8 cellular contexts compared by ENCODE assay signal in the genomic region with DNA sequence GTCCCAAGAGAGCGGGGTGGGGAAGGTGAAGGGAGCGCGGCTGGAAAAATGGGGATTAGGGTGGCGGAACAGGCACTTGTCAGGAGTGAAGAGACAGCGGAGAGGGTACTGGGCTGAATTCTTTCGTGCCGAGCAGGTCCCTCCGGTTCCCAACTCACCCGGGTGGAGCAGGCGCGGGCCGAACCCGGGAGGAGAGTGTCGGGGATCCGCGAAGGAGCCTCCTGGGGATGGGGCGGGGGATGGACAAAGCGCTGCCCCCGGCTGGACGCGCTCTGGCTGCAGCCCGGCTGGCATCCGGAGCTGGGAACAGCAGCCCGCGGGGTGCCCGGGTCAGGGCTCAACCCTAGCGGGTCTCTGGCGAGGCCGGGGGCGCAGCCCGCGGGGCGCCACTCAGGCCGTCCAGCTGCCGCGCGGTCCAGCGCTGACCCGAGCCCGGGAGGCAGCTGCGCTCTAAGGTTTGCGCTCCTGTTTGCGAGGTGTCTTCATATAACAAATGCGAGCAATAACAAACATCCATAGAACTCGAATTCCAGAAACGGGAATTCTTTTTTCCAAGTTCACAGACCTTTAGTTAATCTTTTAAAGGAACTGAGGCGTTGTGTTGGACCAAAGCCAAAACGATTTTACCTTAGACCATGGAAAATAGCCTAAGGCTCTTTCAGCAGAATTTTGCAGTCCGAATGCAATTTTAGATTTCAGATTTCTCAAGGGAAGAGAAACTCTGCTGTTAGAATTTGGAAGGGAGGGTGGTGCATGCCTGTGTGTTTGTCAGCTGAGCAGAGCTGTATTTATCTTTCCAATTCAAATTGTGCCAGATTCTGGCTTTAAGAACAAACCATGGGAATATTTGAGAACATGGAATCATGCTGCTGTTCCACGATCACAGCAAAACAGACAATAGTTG. TPM values are rescaled to one million over a fixed set of nuclear protein-coding genes. Genes with fewer than 3 reads are reported as not detected.
DNase-seq lines count a peak whose midpoint lies in the region; ATAC-seq, FAIRE-seq and TF ChIP-seq lines count a peak whose summit lies in the region.
"Had no signal": no experiment of that assay in that cellular context is flagged by ENCODE, and none has a peak within 500 bp of the region (broad histone marks: within the 10 kb centered on the region; RNA-seq: fewer than 3 reads in every experiment).

No MANE protein-coding gene starts in this region.

- no peaks in the 10 kb centered on the region for H3K36me3 Mint-ChIP-seq in mesothelial cell of epicardium

- no peak for FAIRE-seq in small intestine (lab: Jason Lieb, UNC)

- peak overlapping the region; percentile 24 for H3K4me3 ChIP-seq in SJCRH30
- peak overlapping the region; percentile 39 to 58 (median 54) for H3K4me3 ChIP-seq in tibial nerve
- peak overlapping the region in 1 of 2 donors; percentile 5 for H3K4me3 ChIP-seq in small intestine (ENCODE audit: low read depth in 1 of 2, low read length in 2 of 2)

- no peaks in the 10 kb centered on the region for H3K27me3 ChIP-seq in SJCRH30
- peaks cover 0 to 33% of the 10 kb centered on the region in 2 donors for H3K27me3 ChIP-seq in tibial nerve
- H3K27me3 ChIP-seq in small intestine (ENCODE audit: control insufficient read depth in 2 of 2, insufficient read depth in 2 of 2, low read length in 2 of 2), result peaks cover 4 to 11% of the 10 kb centered on the region in 2 donors

- peaks cover 5% of the 10 kb centered on the region for H3K4me1 Mint-ChIP-seq in mesothelial cell of epicardium

- TF ChIP-seq POLR2A in tibial nerve (IDR thresholded peaks at IDR 0.05), result no peak

- DNase-seq in SJCRH30 (peak; percentile 1 to 13), mesothelial cell of epicardium (ENCODE audit: low spot score in 2 of 2, unreplicated experiment in 2 of 2) (peak in 1 of 2 experiments; percentile 43), tibial nerve (ENCODE audit: low spot score in 2 of 2) (no peak), epidermal melanocyte (ENCODE audit: insufficient read length, low spot score) (no peak), H4 (ENCODE audit: low spot score) (no peak), small intestine (no peak)

- H3K4me1 ChIP-seq in SJCRH30 (no peaks in the 10 kb centered on the region), tibial nerve (peaks cover 0 to 24% (median 1%) of the 10 kb centered on the region in 4 donors), small intestine (ENCODE audit: control insufficient read depth in 2 of 2, insufficient read depth in 1 of 2, low read depth in 1 of 2, low read length in 1 of 2) (no peaks in the 10 kb centered on the region)

- no peaks in the 10 kb centered on the region for H3K9me3 Mint-ChIP-seq in mesothelial cell of epicardium

- peak; percentile 11 for ATAC-seq in esophagus mucosa

- TF ChIP-seq CTCF in mesothelial cell of epicardium (IDR thresholded peaks at IDR 0.05; ENCODE audit: unreplicated experiment) (no peak), tibial nerve (IDR thresholded peaks at IDR 0.05) (no peak)

- no peak overlapping the region for H3K27ac Mint-ChIP-seq in mesothelial cell of epicardium

- H3K36me3 ChIP-seq in SJCRH30 (no peaks in the 10 kb centered on the region), tibial nerve (no peaks in the 10 kb centered on the region), small intestine (ENCODE audit: control insufficient read depth in 2 of 2, insufficient read depth in 2 of 2, low read length in 2 of 2) (no peaks in the 10 kb centered on the region)

- 1 to 2% methylated on average over 44 to 49 of the region's 50 CpGs for WGBS in tibial nerve, 2 donors
- WGBS in small intestine, 3 donors, result 4 to 9% (median 6%) methylated on average over 42 to 50 of the region's 50 CpGs

- H3K27ac ChIP-seq in SJCRH30, result no peak overlapping the region
- H3K27ac ChIP-seq in tibial nerve, result peak overlapping the region in 3 of 4 donors; percentile 11 to 55 (median 45)
- H3K27ac ChIP-seq in small intestine (ENCODE audit: low read depth in 1 of 2, low read length in 1 of 2), result no peak overlapping the region

- peak overlapping the region; percentile 64 for H3K4me3 Mint-ChIP-seq in mesothelial cell of epicardium

- H3K9me3 ChIP-seq in SJCRH30 (replicated peaks) (no peaks in the 10 kb centered on the region), tibial nerve (no peaks in the 10 kb centered on the region), small intestine (ENCODE audit: control insufficient read depth, low read depth) (no peaks in the 10 kb centered on the region)

- peaks cover 83% of the 10 kb centered on the region for H3K27me3 Mint-ChIP-seq in mesothelial cell of epicardium (ENCODE audit: low read depth)

- no peak for TF ChIP-seq EP300 in tibial nerve (IDR thresholded peaks at IDR 0.05)

RNA-seq across cellular contexts. Expression of a gene that starts 0.7 kb away (rescaled TPM):
- total RNA-seq in SJCRH30 (2014; rRNA removed; shearing (Covaris generic)), result not detected in 2 replicates
- not detected for total RNA-seq in esophagus mucosa
- total RNA-seq in mesothelial cell of epicardium, result not detected in 3 replicates
- 1 to 10 TPM in 1 of 4 donors, under 1 TPM in 3; 0.21 to 1.1 (median 0.65) TPM for total RNA-seq in tibial nerve
- total RNA-seq in H4 (2014; rRNA removed; shearing (Covaris generic)), result not detected in 2 replicates
- polyA plus RNA-seq in small intestine, result under 1 TPM in 1 of 3 donors, not detected in 2; 0.19 TPM
- total RNA-seq: dermis microvascular lymphatic vessel endothelial cell had no signal

RNA-seq across cellular contexts. Expression of a gene that starts 12.0 kb away (rescaled TPM):
- 0.02 TPM in 1 of 2 replicates, not detected in the other for total RNA-seq in SJCRH30 (2014; rRNA removed; shearing (Covaris generic))
- total RNA-seq in esophagus mucosa, result 0.16 TPM
- total RNA-seq in mesothelial cell of epicardium, result 0.45 to 0.62 TPM (median 0.56 TPM) in 3 replicates
- 1 to 10 TPM; 3.6 to 9.4 (median 6.6) TPM for total RNA-seq in tibial nerve
- 1.3 and 2.0 TPM in 2 replicates for total RNA-seq in H4 (2014; rRNA removed; shearing (Covaris generic))
- 1 to 10 TPM in 1 of 3 donors, under 1 TPM in 1, not detected in 1; 0.22 to 1.5 TPM for polyA plus RNA-seq in small intestine
- total RNA-seq: dermis microvascular lymphatic vessel endothelial cell had no signal

Comparison
In these comparisons a context has a peak if more than half of its experiments do, and no peak if none do; other contexts are left out.
1. DNase-seq: peak in SJCRH30 (2 of 2); none in tibial nerve (0 of 2), epidermal melanocyte (single experiment), H4 (single experiment) and small intestine (single experiment).
2. H3K27ac ChIP-seq: peak in tibial nerve (3 of 4); none in SJCRH30 (single experiment) and small intestine (0 of 2).